ENCODE assay signal across 10 cellular contexts in genomic region chr2:84212611-84213314, GRCh38.
A peak's percentile ranks its signal among the peaks of the same experiment; 100 is the strongest.
DNase-seq lines count a peak whose midpoint lies in the region; ATAC-seq and TF ChIP-seq lines count a peak whose summit lies in the region.
"Had no signal": no experiment of that assay in that cellular context is flagged by ENCODE, and none has a peak within 500 bp of the region (broad histone marks: within the 10 kb centered on the region; RNA-seq: fewer than 3 reads in every experiment).

No MANE protein-coding gene starts in this region.

- no peak for TF ChIP-seq CTCF in GM10266 (IDR thresholded peaks at IDR 0.05; ENCODE audit: control insufficient read depth, insufficient read depth, low read depth, missing control alignments)

- DNase-seq in GM10266 (ENCODE audit: extremely low spot score) (peak; percentile 4), dedifferentiated amniotic fluid mesenchymal stem cell (ENCODE audit: extremely low spot score) (no peak), SHP77 treated with DMSO at 0.1 percent for 48 hours (lab: John Stamatoyannopoulos, UW) (no peak), SIG-M5 treated with dmso at 0.1 percent for 504 hours (lab: John Stamatoyannopoulos, UW; ENCODE audit: unreplicated experiment) (no peak)
- DNase-seq in stimulated activated CD4-positive, alpha-beta T cell treated with anti-CD3 and anti-CD28 coated beads, Interleukin-2, amount 100 ng/mL, for 48 hours, result no peak
- DNase-seq: DMS79, mesendoderm had no signal

- ATAC-seq in GM18909 (IDR thresholded peaks at IDR 0.05; ENCODE audit: poor library complexity, unreplicated experiment) (peak; percentile 80), GM21717 (IDR thresholded peaks at IDR 0.05; ENCODE audit: unreplicated experiment) (peak; percentile 76), HG03108 (IDR thresholded peaks at IDR 0.05; ENCODE audit: unreplicated experiment) (peak; percentile 83)
